15 cellular contexts compared by ENCODE assay signal in the genomic region with DNA sequence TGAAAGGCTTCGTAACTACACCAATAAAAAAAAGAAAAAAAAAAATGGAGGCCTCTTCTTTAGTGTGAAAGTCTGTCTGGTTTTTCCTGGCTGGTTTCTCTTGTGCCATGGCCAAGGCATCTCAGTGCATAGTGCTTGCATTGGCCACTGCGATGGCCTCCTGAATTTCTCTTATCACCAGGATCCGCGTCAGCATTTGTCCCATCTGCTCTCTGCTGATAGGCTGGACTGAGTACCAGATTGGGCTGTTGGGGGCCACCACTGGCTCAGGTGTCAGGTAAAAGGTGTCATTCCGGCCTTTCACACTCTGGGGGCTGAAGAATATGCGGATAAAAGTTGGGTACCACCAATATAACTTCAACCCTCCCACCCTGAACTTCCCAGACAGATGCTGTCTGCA. TPM values are rescaled to one million over a fixed set of nuclear protein-coding genes. Genes with fewer than 3 reads are reported as not detected.
DNase-seq lines count a peak whose midpoint lies in the region; ATAC-seq and TF ChIP-seq lines count a peak whose summit lies in the region.
"Had no signal": no experiment of that assay in that cellular context is flagged by ENCODE, and none has a peak within 500 bp of the region (broad histone marks: within the 10 kb centered on the region; RNA-seq: fewer than 3 reads in every experiment).

No MANE protein-coding gene starts in this region.

- intact Hi-C loops in activated CD4-positive, alpha-beta T cell treated with anti-CD3 and anti-CD28 coated beads, Interleukin-2, amount 10 ng/mL, durations not matched to agents 24 days and 14 days (cut with micrococcal nuclease) = no loop called here
- intact Hi-C loops in CD4-positive, alpha-beta T cell (cut with DNase I, micrococcal nuclease) = loop anchor here in 1 of 2 experiments (2.0 to 5.0 kb wide), 2 partner anchors 62 to 137 kb away; partner anchors contain the start of gene CCDC71
- intact Hi-C loops in activated T-helper 1 cell treated with anti-CD3 and anti-CD28 coated beads, Interleukin-12 subunit alpha, Interleukin-12 subunit beta, Interleukin-2, Interleukin-4 antibody, amounts not matched to agents 30 ng/mL and 10 ng/mL and 1 ng/mL, durations not matched to agents 14 hours and 24 hours and 36 hours (cut with micrococcal nuclease) = no loop called here

- POLR2A ChIA-PET in CD4-positive, alpha-beta T cell (lab: Charles Lee) = interaction anchor here (0.9 to 2.5 kb wide), 4 partner anchors 9 to 63 kb away, joined by 3 to 10 read pairs (median 6); partner anchors contain the start of genes NDUFAF3, QRICH1 and WDR6
- POLR2A ChIA-PET in naive thymus-derived CD8-positive, alpha-beta T cell (lab: Charles Lee) = interaction anchor here (2.3 kb wide), 1 partner anchor 9 kb away, joined by 18 read pairs; the partner anchor contains the start of gene NDUFAF3

- CTCF ChIA-PET in CD4-positive, alpha-beta T cell (lab: Charles Lee) = interaction anchor here (2.1 kb wide), 1 partner anchor 8 kb away, joined by 15 read pairs; the partner anchor contains the start of gene NDUFAF3

- peak overlapping the region; percentile 87 for H3K27ac ChIP-seq in CD4-positive, alpha-beta T cell (ENCODE audit: low read depth, low read length)
- H3K27ac ChIP-seq in upper lobe of left lung = no peak overlapping the region

- DNase-seq in activated CD4-positive, alpha-beta T cell treated with anti-CD3 and anti-CD28 coated beads, Interleukin-2, amount 10 ng/mL, durations not matched to agents 24 days and 14 days = no peak
- no peak for DNase-seq in activated CD4-positive, alpha-beta T cell treated with anti-CD3 and anti-CD28 coated beads for 48 hours
- DNase-seq in CD4-positive, alpha-beta T cell = no peak
- DNase-seq in activated T-helper 1 cell treated with anti-CD3 and anti-CD28 coated beads, Interleukin-12 subunit alpha, Interleukin-12 subunit beta, Interleukin-2, Interleukin-4 antibody, amounts not matched to agents 30 ng/mL and 10 ng/mL and 1 ng/mL, durations not matched to agents 14 hours and 24 hours and 36 hours (ENCODE audit: low spot score) = no peak
- DNase-seq in naive thymus-derived CD8-positive, alpha-beta T cell = no peak
- DNase-seq in upper lobe of left lung (no peak), activated gamma-delta T cell treated with Interleukin-2 at 50 U/mL for 16 hours (no peak)
- DNase-seq: activated CD4-positive, alpha-beta T cell treated with anti-CD3 and anti-CD28 coated beads, Interleukin-2, amount 50 U/mL, for 48 hours; anterior cingulate cortex; DMS79 treated with DMSO at 0.1 percent for 48 hours; NCI-H2029 had no signal

- peak overlapping the region; percentile 69 for H3K27ac Mint-ChIP-seq in activated CD4-positive, alpha-beta T cell treated with anti-CD3 and anti-CD28 coated beads, Interleukin-2, amount 10 ng/mL, durations not matched to agents 24 days and 14 days
- peak overlapping the region; percentile 93 for H3K27ac Mint-ChIP-seq in CD4-positive, alpha-beta T cell
- peak overlapping the region; percentile 70 for H3K27ac Mint-ChIP-seq in activated T-helper 1 cell treated with anti-CD3 and anti-CD28 coated beads, Interleukin-12 subunit alpha, Interleukin-12 subunit beta, Interleukin-2, Interleukin-4 antibody, amounts not matched to agents 30 ng/mL and 10 ng/mL and 1 ng/mL, durations not matched to agents 14 hours and 24 hours and 36 hours
- H3K27ac Mint-ChIP-seq in naive thymus-derived CD8-positive, alpha-beta T cell = peak overlapping the region in 8 of 10 donors; percentile 19 to 99 (median 82)

- 89 to 91% methylated on average over 6 of the region's 6 CpGs for WGBS in upper lobe of left lung, 2 donors

- no peaks in the 10 kb centered on the region for H3K27me3 ChIP-seq in CD4-positive, alpha-beta T cell (ENCODE audit: control insufficient read depth, insufficient read depth, low read length)
- no peaks in the 10 kb centered on the region for H3K27me3 ChIP-seq in upper lobe of left lung
- H3K27me3 ChIP-seq: tibial nerve had no signal

- peaks cover 74% of the 10 kb centered on the region for H3K36me3 Mint-ChIP-seq in activated CD4-positive, alpha-beta T cell treated with anti-CD3 and anti-CD28 coated beads, Interleukin-2, amount 10 ng/mL, durations not matched to agents 24 days and 14 days (ENCODE audit: low read depth)
- peaks cover 79% of the 10 kb centered on the region for H3K36me3 Mint-ChIP-seq in CD4-positive, alpha-beta T cell (ENCODE audit: low read depth)
- H3K36me3 Mint-ChIP-seq in activated T-helper 1 cell treated with anti-CD3 and anti-CD28 coated beads, Interleukin-12 subunit alpha, Interleukin-12 subunit beta, Interleukin-2, Interleukin-4 antibody, amounts not matched to agents 30 ng/mL and 10 ng/mL and 1 ng/mL, durations not matched to agents 14 hours and 24 hours and 36 hours (ENCODE audit: low read depth) = peaks cover 63% of the 10 kb centered on the region
- peaks cover 0 to 65% (median 9%) of the 10 kb centered on the region in 3 donors for H3K36me3 Mint-ChIP-seq in naive thymus-derived CD8-positive, alpha-beta T cell

- no peaks in the 10 kb centered on the region for H3K9me3 ChIP-seq in CD4-positive, alpha-beta T cell (ENCODE audit: control insufficient read depth, low read length)
- H3K9me3 ChIP-seq in upper lobe of left lung = no peaks in the 10 kb centered on the region
- H3K9me3 ChIP-seq: A549, tibial nerve had no signal

- H3K9me3 Mint-ChIP-seq in activated CD4-positive, alpha-beta T cell treated with anti-CD3 and anti-CD28 coated beads, Interleukin-2, amount 10 ng/mL, durations not matched to agents 24 days and 14 days = no peaks in the 10 kb centered on the region
- H3K9me3 Mint-ChIP-seq in CD4-positive, alpha-beta T cell = no peaks in the 10 kb centered on the region
- H3K9me3 Mint-ChIP-seq in activated T-helper 1 cell treated with anti-CD3 and anti-CD28 coated beads, Interleukin-12 subunit alpha, Interleukin-12 subunit beta, Interleukin-2, Interleukin-4 antibody, amounts not matched to agents 30 ng/mL and 10 ng/mL and 1 ng/mL, durations not matched to agents 14 hours and 24 hours and 36 hours = no peaks in the 10 kb centered on the region
- H3K9me3 Mint-ChIP-seq in naive thymus-derived CD8-positive, alpha-beta T cell = no peaks in the 10 kb centered on the region
- H3K9me3 Mint-ChIP-seq: memory B cell had no signal

- TF ChIP-seq CTCF in CD4-positive, alpha-beta T cell (IDR thresholded peaks at IDR 0.05) = no peak
- no peak for TF ChIP-seq CTCF in upper lobe of left lung (IDR thresholded peaks at IDR 0.05)

- ATAC-seq in CD4-positive, alpha-beta T cell (ENCODE audit: poor library complexity) = no peak
- ATAC-seq in naive thymus-derived CD8-positive, alpha-beta T cell = no peak
- ATAC-seq in upper lobe of left lung (ENCODE audit: low FRiP score in 2 of 2) = no peak
- no peak for ATAC-seq in GM18867 (IDR thresholded peaks at IDR 0.05; ENCODE audit: unreplicated experiment)
- ATAC-seq: A549 had no signal

- no peak overlapping the region for H3K4me3 ChIP-seq in upper lobe of left lung
- H3K4me3 ChIP-seq: A549, tibial nerve had no signal

- no peak for TF ChIP-seq EP300 in upper lobe of left lung (IDR thresholded peaks at IDR 0.05)

- H3K4me1 ChIP-seq in upper lobe of left lung = peaks cover 10 to 20% (median 15%) of the 10 kb centered on the region in 4 donors

- TF ChIP-seq POLR2A in upper lobe of left lung (IDR thresholded peaks at IDR 0.05) = no peak

- no peaks in the 10 kb centered on the region for H3K27me3 Mint-ChIP-seq in activated CD4-positive, alpha-beta T cell treated with anti-CD3 and anti-CD28 coated beads, Interleukin-2, amount 10 ng/mL, durations not matched to agents 24 days and 14 days
- no peaks in the 10 kb centered on the region for H3K27me3 Mint-ChIP-seq in CD4-positive, alpha-beta T cell
- H3K27me3 Mint-ChIP-seq in activated T-helper 1 cell treated with anti-CD3 and anti-CD28 coated beads, Interleukin-12 subunit alpha, Interleukin-12 subunit beta, Interleukin-2, Interleukin-4 antibody, amounts not matched to agents 30 ng/mL and 10 ng/mL and 1 ng/mL, durations not matched to agents 14 hours and 24 hours and 36 hours (ENCODE audit: insufficient read depth) = no peaks in the 10 kb centered on the region
- H3K27me3 Mint-ChIP-seq in naive thymus-derived CD8-positive, alpha-beta T cell = no peaks in the 10 kb centered on the region
- H3K27me3 Mint-ChIP-seq: memory B cell had no signal

- H3K36me3 ChIP-seq in upper lobe of left lung = peaks cover 20 to 76% (median 43%) of the 10 kb centered on the region in 4 donors

- peaks cover 32% of the 10 kb centered on the region for H3K4me1 Mint-ChIP-seq in activated CD4-positive, alpha-beta T cell treated with anti-CD3 and anti-CD28 coated beads, Interleukin-2, amount 10 ng/mL, durations not matched to agents 24 days and 14 days
- peaks cover 27% of the 10 kb centered on the region for H3K4me1 Mint-ChIP-seq in CD4-positive, alpha-beta T cell (ENCODE audit: low read depth)
- H3K4me1 Mint-ChIP-seq in activated T-helper 1 cell treated with anti-CD3 and anti-CD28 coated beads, Interleukin-12 subunit alpha, Interleukin-12 subunit beta, Interleukin-2, Interleukin-4 antibody, amounts not matched to agents 30 ng/mL and 10 ng/mL and 1 ng/mL, durations not matched to agents 14 hours and 24 hours and 36 hours (ENCODE audit: low read depth) = peaks cover 44% of the 10 kb centered on the region
- peaks cover 21 to 35% (median 30%) of the 10 kb centered on the region in 4 donors for H3K4me1 Mint-ChIP-seq in naive thymus-derived CD8-positive, alpha-beta T cell

- no peak overlapping the region for H3K4me3 Mint-ChIP-seq in activated CD4-positive, alpha-beta T cell treated with anti-CD3 and anti-CD28 coated beads, Interleukin-2, amount 10 ng/mL, durations not matched to agents 24 days and 14 days
- no peak overlapping the region for H3K4me3 Mint-ChIP-seq in CD4-positive, alpha-beta T cell
- H3K4me3 Mint-ChIP-seq in activated T-helper 1 cell treated with anti-CD3 and anti-CD28 coated beads, Interleukin-12 subunit alpha, Interleukin-12 subunit beta, Interleukin-2, Interleukin-4 antibody, amounts not matched to agents 30 ng/mL and 10 ng/mL and 1 ng/mL, durations not matched to agents 14 hours and 24 hours and 36 hours = no peak overlapping the region
- no peak overlapping the region for H3K4me3 Mint-ChIP-seq in naive thymus-derived CD8-positive, alpha-beta T cell
- H3K4me3 Mint-ChIP-seq: memory B cell had no signal

RNA-seq across cellular contexts. Expression of gene IMPDH2, which starts 1.1 kb away (rescaled TPM):
- 490 and 496 TPM in 2 replicates for total RNA-seq in activated CD4-positive, alpha-beta T cell treated with anti-CD3 and anti-CD28 coated beads, Interleukin-2, amount 10 ng/mL, durations not matched to agents 24 days and 14 days
- total RNA-seq in CD4-positive, alpha-beta T cell = 100 to 1,000 TPM; 133 to 135 TPM
- 423 and 434 TPM in 2 replicates for total RNA-seq in activated T-helper 1 cell treated with anti-CD3 and anti-CD28 coated beads, Interleukin-12 subunit alpha, Interleukin-12 subunit beta, Interleukin-2, Interleukin-4 antibody, amounts not matched to agents 30 ng/mL and 10 ng/mL and 1 ng/mL, durations not matched to agents 14 hours and 24 hours and 36 hours
- 100 to 1,000 TPM; 121 to 129 TPM for total RNA-seq in naive thymus-derived CD8-positive, alpha-beta T cell
- polyA plus RNA-seq in naive thymus-derived CD8-positive, alpha-beta T cell = 100 to 1,000 TPM in 2 of 3 donors, 10 to 100 TPM in 1; 97.3 to 121 (median 118) TPM
- 100 to 1,000 TPM in 3 of 6 donors, 10 to 100 TPM in 3; 67.1 to 142 (median 97.3) TPM for total RNA-seq in upper lobe of left lung

RNA-seq across cellular contexts. Expression of gene NDUFAF3, which starts 8.4 kb away (rescaled TPM):
- total RNA-seq in activated CD4-positive, alpha-beta T cell treated with anti-CD3 and anti-CD28 coated beads, Interleukin-2, amount 10 ng/mL, durations not matched to agents 24 days and 14 days = 123 and 126 TPM in 2 replicates
- total RNA-seq in CD4-positive, alpha-beta T cell = 10 to 100 TPM; 52.7 to 53.2 TPM
- 126 and 129 TPM in 2 replicates for total RNA-seq in activated T-helper 1 cell treated with anti-CD3 and anti-CD28 coated beads, Interleukin-12 subunit alpha, Interleukin-12 subunit beta, Interleukin-2, Interleukin-4 antibody, amounts not matched to agents 30 ng/mL and 10 ng/mL and 1 ng/mL, durations not matched to agents 14 hours and 24 hours and 36 hours
- total RNA-seq in naive thymus-derived CD8-positive, alpha-beta T cell = 10 to 100 TPM; 87.1 to 89.2 TPM
- polyA plus RNA-seq in naive thymus-derived CD8-positive, alpha-beta T cell = 100 to 1,000 TPM; 140 to 226 (median 202) TPM
- 100 to 1,000 TPM in 3 of 6 donors, 10 to 100 TPM in 3; 75.4 to 166 (median 101) TPM for total RNA-seq in upper lobe of left lung

RNA-seq across cellular contexts. Expression of gene DALRD3, which starts 12.0 kb away (rescaled TPM):
- total RNA-seq in activated CD4-positive, alpha-beta T cell treated with anti-CD3 and anti-CD28 coated beads, Interleukin-2, amount 10 ng/mL, durations not matched to agents 24 days and 14 days = 31.5 and 36.6 TPM in 2 replicates
- 10 to 100 TPM; 15.1 to 15.6 TPM for total RNA-seq in CD4-positive, alpha-beta T cell
- total RNA-seq in activated T-helper 1 cell treated with anti-CD3 and anti-CD28 coated beads, Interleukin-12 subunit alpha, Interleukin-12 subunit beta, Interleukin-2, Interleukin-4 antibody, amounts not matched to agents 30 ng/mL and 10 ng/mL and 1 ng/mL, durations not matched to agents 14 hours and 24 hours and 36 hours = 35.7 and 37.4 TPM in 2 replicates
- 10 to 100 TPM; 23.9 to 24.2 TPM for total RNA-seq in naive thymus-derived CD8-positive, alpha-beta T cell
- 10 to 100 TPM; 20.8 to 21.9 (median 21.8) TPM for polyA plus RNA-seq in naive thymus-derived CD8-positive, alpha-beta T cell
- total RNA-seq in upper lobe of left lung = 10 to 100 TPM; 28.5 to 67.1 (median 35.7) TPM

RNA-seq across cellular contexts. Expression of gene WDR6, which starts 23.1 kb away (rescaled TPM):
- total RNA-seq in activated CD4-positive, alpha-beta T cell treated with anti-CD3 and anti-CD28 coated beads, Interleukin-2, amount 10 ng/mL, durations not matched to agents 24 days and 14 days = 141 and 153 TPM in 2 replicates
- total RNA-seq in CD4-positive, alpha-beta T cell = 100 to 1,000 TPM; 132 to 134 TPM
- total RNA-seq in activated T-helper 1 cell treated with anti-CD3 and anti-CD28 coated beads, Interleukin-12 subunit alpha, Interleukin-12 subunit beta, Interleukin-2, Interleukin-4 antibody, amounts not matched to agents 30 ng/mL and 10 ng/mL and 1 ng/mL, durations not matched to agents 14 hours and 24 hours and 36 hours = 143 and 145 TPM in 2 replicates
- total RNA-seq in naive thymus-derived CD8-positive, alpha-beta T cell = 100 to 1,000 TPM; 332 to 351 TPM
- 100 to 1,000 TPM in 2 of 3 donors, 10 to 100 TPM in 1; 96.3 to 126 (median 111) TPM for polyA plus RNA-seq in naive thymus-derived CD8-positive, alpha-beta T cell
- total RNA-seq in upper lobe of left lung = 100 to 1,000 TPM; 100 to 279 (median 123) TPM

RNA-seq across cellular contexts. Expression of gene P4HTM, which starts 40.3 kb away (rescaled TPM):
- 33.9 and 38.3 TPM in 2 replicates for total RNA-seq in activated CD4-positive, alpha-beta T cell treated with anti-CD3 and anti-CD28 coated beads, Interleukin-2, amount 10 ng/mL, durations not matched to agents 24 days and 14 days
- 10 to 100 TPM; 45.9 to 47.0 TPM for total RNA-seq in CD4-positive, alpha-beta T cell
- total RNA-seq in activated T-helper 1 cell treated with anti-CD3 and anti-CD28 coated beads, Interleukin-12 subunit alpha, Interleukin-12 subunit beta, Interleukin-2, Interleukin-4 antibody, amounts not matched to agents 30 ng/mL and 10 ng/mL and 1 ng/mL, durations not matched to agents 14 hours and 24 hours and 36 hours = 34.5 and 36.8 TPM in 2 replicates
- 10 to 100 TPM; 57.0 to 62.5 TPM for total RNA-seq in naive thymus-derived CD8-positive, alpha-beta T cell
- 10 to 100 TPM; 20.3 to 23.3 (median 22.9) TPM for polyA plus RNA-seq in naive thymus-derived CD8-positive, alpha-beta T cell
- 100 to 1,000 TPM in 1 of 6 donors, 10 to 100 TPM in 5; 44.2 to 184 (median 69.9) TPM for total RNA-seq in upper lobe of left lung
